8 cellular contexts compared by ENCODE assay signal in genomic region chr12:110689601-110690430, GRCh38. TPM values are rescaled to one million over a fixed set of nuclear protein-coding genes. Genes with fewer than 3 reads are reported as not detected.
DNase-seq lines count a peak whose midpoint lies in the region; ATAC-seq, FAIRE-seq and TF ChIP-seq lines count a peak whose summit lies in the region.

No MANE protein-coding gene starts in this region.

- peak overlapping the region; percentile 79 for H3K27ac ChIP-seq in mesodermal cell (ENCODE audit: low read depth, low read length, severe bottlenecking)
- H3K27ac ChIP-seq in stomach smooth muscle (ENCODE audit: low read length) = no peak overlapping the region

- H3K27me3 ChIP-seq in stomach smooth muscle (ENCODE audit: control insufficient read depth in 1 of 2, insufficient read depth in 2 of 2, low read length in 2 of 2) = no peaks in the 10 kb centered on the region

- FAIRE-seq in GM12892 (lab: Jason Lieb, UNC) (peak; percentile 94), H54 (lab: Jason Lieb, UNC) (no peak)

- H3K9me3 ChIP-seq in mesodermal cell (ENCODE audit: control insufficient read depth, low read length) = no peaks in the 10 kb centered on the region
- no peaks in the 10 kb centered on the region for H3K9me3 ChIP-seq in stomach smooth muscle (ENCODE audit: control insufficient read depth in 2 of 2, low read length in 2 of 2)

- H3K4me3 ChIP-seq in choroid plexus epithelial cell (ENCODE audit: low read depth, low read length) = peak overlapping the region; percentile 62
- H3K4me3 ChIP-seq in mesodermal cell (ENCODE audit: extremely low read depth, insufficient read depth, low read length, poor library complexity, severe bottlenecking) = peak overlapping the region; percentile 48
- H3K4me3 ChIP-seq in stomach smooth muscle (ENCODE audit: low read length in 2 of 2) = peak overlapping the region; percentile 68 to 81

- peak; percentile 48 for ATAC-seq in HG02938 (IDR thresholded peaks at IDR 0.05; ENCODE audit: unreplicated experiment)

- TF ChIP-seq CTCF in choroid plexus epithelial cell (conservative IDR thresholded peaks at IDR 0.05; ENCODE audit: low read depth, low read length) = no peak

- peak; percentile 71 for TF ChIP-seq POLR2A in GM12892 (IDR thresholded peaks at IDR 0.05; ENCODE audit: low read depth, low read length)
- no peak for TF ChIP-seq POLR2A in H54 (IDR thresholded peaks at IDR 0.05; ENCODE audit: low read depth, low read length)

- H3K9ac ChIP-seq in stomach smooth muscle (ENCODE audit: low read length in 2 of 2) = peak overlapping the region; percentile 47 to 60

- 21 to 26% methylated on average over 15 of the region's 20 CpGs for WGBS in mesodermal cell (ENCODE audit: insufficient coverage in 2 of 2), 2 experiments

- no peaks in the 10 kb centered on the region for H3K4me1 ChIP-seq in mesodermal cell (ENCODE audit: control insufficient read depth, insufficient read depth, low read length, poor library complexity, severe bottlenecking)
- peaks cover 17% of the 10 kb centered on the region for H3K4me1 ChIP-seq in stomach smooth muscle (ENCODE audit: control insufficient read depth, insufficient read depth, low read length)

- no peaks in the 10 kb centered on the region for H3K36me3 ChIP-seq in mesodermal cell (ENCODE audit: control insufficient read depth, insufficient read depth, low read length)
- peaks cover 0 to 2% of the 10 kb centered on the region in 2 donors for H3K36me3 ChIP-seq in stomach smooth muscle (ENCODE audit: control insufficient read depth in 2 of 2, insufficient read depth in 2 of 2, low read length in 2 of 2)

- DNase-seq in GM12892 (ENCODE audit: insufficient read length) (peak; percentile 64), UCSD-AML1 (lab: John Stamatoyannopoulos, UW; ENCODE audit: unreplicated experiment) (peak; percentile 76), choroid plexus epithelial cell (ENCODE audit: low read depth) (peak; percentile 42), H54 (ENCODE audit: insufficient read length, low spot score) (no peak), T1000 (lab: John Stamatoyannopoulos, UW) (no peak)

RNA-seq across cellular contexts. Expression of gene HVCN1, which starts 0.9 kb away (rescaled TPM):
- polyA plus RNA-seq in GM12892 (2012; ENCODE audit: missing spikeins) = 108 TPM
- 14.0 TPM for polyA plus RNA-seq in mesodermal cell (2013, experiment 1 of 2)
- polyA plus RNA-seq in mesodermal cell (2013, experiment 2 of 2) = 12.5 TPM

RNA-seq across cellular contexts. Expression of gene PPP1CC, which starts 52.9 kb away (rescaled TPM):
- 193 TPM for polyA plus RNA-seq in GM12892 (2012; ENCODE audit: missing spikeins)
- 221 TPM for polyA plus RNA-seq in mesodermal cell (2013, experiment 1 of 2)
- 241 TPM for polyA plus RNA-seq in mesodermal cell (2013, experiment 2 of 2)

Comparison
In these comparisons a context has a peak if more than half of its experiments do, and no peak if none do; other contexts are left out.
1. DNase-seq: peak in GM12892 (single experiment), UCSD-AML1 (single experiment) and choroid plexus epithelial cell (single experiment); none in H54 (single experiment) and T1000 (single experiment).
2. Peak in every context shown above with its lines, with median percentiles within 50 percentile points of each other: H3K4me3 ChIP-seq.